ENCODE assay signal across 29 cellular contexts in genomic region chr5:42779083-42779482, GRCh38. TPM values are rescaled to one million over a fixed set of nuclear protein-coding genes. Genes with fewer than 3 reads are reported as not detected.
DNase-seq lines count a peak whose midpoint lies in the region; ATAC-seq and TF ChIP-seq lines count a peak whose summit lies in the region.
"Had no signal": no experiment of that assay in that cellular context is flagged by ENCODE, and none has a peak within 500 bp of the region (broad histone marks: within the 10 kb centered on the region; RNA-seq: fewer than 3 reads in every experiment).

No MANE protein-coding gene starts in this region.

- no peaks in the 10 kb centered on the region for H4K20me1 ChIP-seq in MM.1S (ENCODE audit: insufficient read depth, low read length)

- no peak for TF ChIP-seq CTCF in MM.1S (IDR thresholded peaks at IDR 0.05; ENCODE audit: low read length)
- TF ChIP-seq CTCF in ovary (IDR thresholded peaks at IDR 0.05), result no peak

- no peak for TF ChIP-seq POLR2A in ovary (IDR thresholded peaks at IDR 0.05)

- H3K36me3 ChIP-seq in MM.1S (replicated peaks; ENCODE audit: insufficient read depth, low read length), result no peaks in the 10 kb centered on the region
- H3K36me3 ChIP-seq in ovary, result no peaks in the 10 kb centered on the region
- H3K36me3 ChIP-seq: gastroesophageal sphincter, HAP-1, left lung, neutrophil, stomach, tibial artery had no signal

- DNase-seq in MM.1S (peak; percentile 59), islet precursor cell (no peak), NCI-H1417 (lab: John Stamatoyannopoulos, UW) (no peak), ovary (no peak)
- DNase-seq in activated CD8-positive, alpha-beta memory T cell treated with anti-CD3 and anti-CD28 coated beads for 24 hours, result no peak
- DNase-seq: activated CD8-positive, alpha-beta memory T cell treated with anti-CD3 and anti-CD28 coated beads, Interleukin-2, amount 50 U/mL, for 4 hours; aorta; dermis blood vessel endothelial cell; hypothalamus; left lung; NCI-H1694; NCI-H2171; NCI-H524; NK-92 treated with Interleukin-12 subunit alpha and Interleukin-12 subunit beta, amount 100 ng/mL, for 24 hours; PC-9; SHP77; stomach; tibial artery had no signal

- H3K27ac ChIP-seq in MM.1S (ENCODE audit: low read length), result no peak overlapping the region
- no peak overlapping the region for H3K27ac ChIP-seq in ovary
- H3K27ac ChIP-seq: C4-2B, gastroesophageal sphincter, KMS-11, left lung, neutrophil, PC-9, stomach, tibial artery had no signal

- no peaks in the 10 kb centered on the region for H3K9me2 ChIP-seq in MM.1S (replicated peaks; ENCODE audit: insufficient read depth, low read length)

- 68 to 80% (median 77%) methylated on average over 1 of the region's 1 CpG for WGBS in ovary, 3 donors

- H3K9me3 ChIP-seq in MM.1S (replicated peaks; ENCODE audit: insufficient read depth, low read length) (no peaks in the 10 kb centered on the region), ovary (no peaks in the 10 kb centered on the region)
- H3K9me3 ChIP-seq: gastroesophageal sphincter, HAP-1, left lung, neutrophil, stomach, tibial artery had no signal

- no peak overlapping the region for H3K9ac ChIP-seq in MM.1S (ENCODE audit: low read length)
- H3K9ac ChIP-seq: KMS-11 had no signal

- no peak overlapping the region for H3K4me3 ChIP-seq in MM.1S (ENCODE audit: low read length)
- no peak overlapping the region for H3K4me3 ChIP-seq in ovary
- H3K4me3 ChIP-seq: gastroesophageal sphincter, HAP-1, left lung, PC-9, stomach, tibial artery had no signal

- H3K4me2 ChIP-seq in MM.1S (ENCODE audit: low read depth, low read length), result no peak overlapping the region
- H3K4me2 ChIP-seq: KMS-11, PC-9 had no signal

- no peaks in the 10 kb centered on the region for H3K27me3 ChIP-seq in MM.1S (replicated peaks; ENCODE audit: insufficient read depth, low read length)
- no peaks in the 10 kb centered on the region for H3K27me3 ChIP-seq in ovary
- H3K27me3 ChIP-seq: gastroesophageal sphincter, left lung, neutrophil, stomach, tibial artery had no signal

- intact Hi-C loops in ovary (cut with DNase I), result no loop called here

- peak; percentile 61 for ATAC-seq in GM18868 (IDR thresholded peaks at IDR 0.05; ENCODE audit: unreplicated experiment)
- ATAC-seq in GM21723 (IDR thresholded peaks at IDR 0.05; ENCODE audit: unreplicated experiment), result peak; percentile 76
- peak; percentile 61 for ATAC-seq in HG03097 (IDR thresholded peaks at IDR 0.05; ENCODE audit: low FRiP score, unreplicated experiment)
- ATAC-seq: activated naive CD4-positive, alpha-beta T cell treated with anti-CD3 and anti-CD28 coated beads, Interleukin-2, amount 50 U/mL, for 72 hours; activated T-helper 17 cell treated with anti-CD3 and anti-CD28 coated beads, Interleukin-2, amount 50 U/mL, for 72 hours; gastroesophageal sphincter; left lung; WTC11 had no signal

- H3K79me2 ChIP-seq in MM.1S (ENCODE audit: low read length), result no peaks in the 10 kb centered on the region

- H2AFZ ChIP-seq in MM.1S (ENCODE audit: low read length), result no peak overlapping the region
- H2AFZ ChIP-seq: PC-9 had no signal

- no peaks in the 10 kb centered on the region; the same call in 1 of the 2 replicates for H3K4me1 ChIP-seq in MM.1S (ENCODE audit: low read length)
- no peaks in the 10 kb centered on the region for H3K4me1 ChIP-seq in ovary (ENCODE audit: insufficient read depth)
- H3K4me1 ChIP-seq: gastroesophageal sphincter, HAP-1, left lung, stomach, tibial artery had no signal

- no peak for TF ChIP-seq EP300 in ovary (IDR thresholded peaks at IDR 0.05)

- no peaks in the 10 kb centered on the region for H3F3A ChIP-seq in MM.1S (ENCODE audit: insufficient read depth, low read length)

RNA-seq across cellular contexts. Expression of gene CCDC152, which starts 22.5 kb away (rescaled TPM):
- total RNA-seq in ovary, result 1 to 10 TPM; 1.7 to 5.5 (median 3.7) TPM
- 1 to 10 TPM; 2.5 to 3.3 TPM for polyA plus RNA-seq in ovary

RNA-seq across cellular contexts. Expression of gene SELENOP, which starts 32.6 kb away (rescaled TPM):
- total RNA-seq in ovary, result 100 to 1,000 TPM; 339 to 764 (median 590) TPM
- polyA plus RNA-seq in ovary, result 100 to 1,000 TPM; 528 to 715 TPM
- total RNA-seq: activated naive CD4-positive, alpha-beta T cell treated with anti-CD3 and anti-CD28 coated beads, Interleukin-2, amount 50 U/mL, for 72 hours; activated T-helper 17 cell treated with anti-CD3 and anti-CD28 coated beads, Interleukin-2, amount 50 U/mL, for 72 hours had no signal
